Comparison of ENCODE assay signal across 25 cellular contexts in the genomic region with DNA sequence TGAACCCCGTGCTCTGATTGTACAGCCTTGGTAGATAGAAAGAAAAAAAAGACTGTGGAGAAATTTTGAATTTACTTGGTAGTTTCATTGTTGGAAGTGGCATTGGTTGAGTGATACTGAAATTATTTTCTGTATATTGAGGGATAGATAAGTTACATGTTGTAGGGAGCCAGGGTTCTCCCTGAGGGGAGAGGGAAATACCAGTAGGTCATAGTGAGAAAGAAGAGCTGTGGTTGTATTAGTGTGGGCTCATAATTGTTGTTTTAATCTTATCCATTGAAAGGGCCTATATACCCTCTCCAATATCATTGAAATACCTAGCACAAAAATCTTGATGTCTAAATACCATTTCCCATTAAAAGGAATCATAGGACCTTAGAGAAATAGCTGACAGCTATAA.
"Had no signal": no experiment of that assay in that cellular context is flagged by ENCODE, and none has a peak within 500 bp of the region (broad histone marks: within the 10 kb centered on the region; RNA-seq: fewer than 3 reads in every experiment).

No MANE protein-coding gene starts in this region.

- H3K27me3 Mint-ChIP-seq: activated naive CD8-positive, alpha-beta T cell had no signal

- H3K4me1 Mint-ChIP-seq: activated T-helper 17 cell treated with anti-CD3 and anti-CD28 coated beads, Interleukin-2, amount 50 U/mL, for 72 hours; naive B cell; neural crest cell had no signal

- H3K27ac ChIP-seq: adrenal gland, ascending aorta, heart right ventricle, lower lobe of right lung, right lobe of liver, skin epidermis, transverse colon, WERI-Rb-1 had no signal

- H3K4me3 ChIP-seq: adrenal gland, ascending aorta, heart right ventricle, lower lobe of right lung, right lobe of liver, skin epidermis, transverse colon had no signal

- H3K9me3 ChIP-seq: adrenal gland, ascending aorta, heart right ventricle, lower lobe of right lung, right lobe of liver, transverse colon had no signal

- H3K9me3 Mint-ChIP-seq: activated T-cell treated with anti-CD3 and anti-CD28 coated beads, Interleukin-2, amount 50 U/mL, for 24 hours; activated T-helper 17 cell treated with anti-CD3 and anti-CD28 coated beads, Interleukin-2, amount 50 U/mL, for 72 hours; neural crest cell; stimulated activated effector memory CD8-positive, alpha-beta T cell treated with anti-CD3 and anti-CD28 coated beads, Interleukin-12 subunit alpha, Interleukin-12 subunit beta, amount 100 ng/mL, for 72 hours had no signal

- H3K27ac Mint-ChIP-seq: activated naive CD8-positive, alpha-beta T cell; activated T-cell treated with anti-CD3 and anti-CD28 coated beads, Interleukin-2, amount 50 U/mL, for 24 hours; activated T-helper 17 cell treated with anti-CD3 and anti-CD28 coated beads, Interleukin-2, amount 50 U/mL, for 72 hours; stimulated activated effector memory CD8-positive, alpha-beta T cell treated with anti-CD3 and anti-CD28 coated beads, Interleukin-12 subunit alpha, Interleukin-12 subunit beta, amount 100 ng/mL, for 72 hours had no signal

- H3K4me1 ChIP-seq: adrenal gland, ascending aorta, lower lobe of right lung, right lobe of liver, transverse colon had no signal

- H3K36me3 ChIP-seq: adrenal gland, ascending aorta, heart right ventricle, lower lobe of right lung, right lobe of liver, transverse colon, WERI-Rb-1 had no signal

- DNase-seq: activated CD4-positive, alpha-beta T cell treated with anti-CD3 and anti-CD28 coated beads, Interleukin-2, amount 50 U/mL, for 4 hours; activated CD8-positive, alpha-beta memory T cell treated with anti-CD3 and anti-CD28 coated beads for 24 hours; activated CD8-positive, alpha-beta memory T cell treated with anti-CD3 and anti-CD28 coated beads, Interleukin-2, amount 50 U/mL, for 4 hours; activated T-cell treated with anti-CD3 and anti-CD28 coated beads, Interleukin-2, amount 50 U/mL, for 24 hours; adrenal gland; central memory CD4-positive, alpha-beta T cell; dermis blood vessel endothelial cell; effector CD8-positive, alpha-beta T cell; erythroblast; heart right ventricle; lower lobe of right lung; mesendoderm; naive B cell; occipital lobe; stimulated activated CD4-positive, alpha-beta T cell treated with anti-CD3 and anti-CD28 coated beads, Interleukin-1b, Interleukin-23, amount 100 ng/mL, for 48 hours; transverse colon; WERI-Rb-1 had no signal

- ATAC-seq: activated T-helper 17 cell treated with anti-CD3 and anti-CD28 coated beads, Interleukin-2, amount 50 U/mL, for 72 hours; heart right ventricle; left lobe of liver; lower lobe of right lung; right lobe of liver; stimulated activated effector memory CD8-positive, alpha-beta T cell treated with anti-CD3 and anti-CD28 coated beads, Interleukin-12 subunit alpha, Interleukin-12 subunit beta, amount 100 ng/mL, for 72 hours had no signal

- H3K4me3 Mint-ChIP-seq: activated naive CD8-positive, alpha-beta T cell; activated T-cell treated with anti-CD3 and anti-CD28 coated beads, Interleukin-2, amount 50 U/mL, for 24 hours; activated T-helper 17 cell treated with anti-CD3 and anti-CD28 coated beads, Interleukin-2, amount 50 U/mL, for 72 hours; naive B cell; neural crest cell; stimulated activated effector memory CD8-positive, alpha-beta T cell treated with anti-CD3 and anti-CD28 coated beads, Interleukin-12 subunit alpha, Interleukin-12 subunit beta, amount 100 ng/mL, for 72 hours had no signal

- H3K36me3 Mint-ChIP-seq: activated naive CD8-positive, alpha-beta T cell; naive B cell; stimulated activated effector memory CD8-positive, alpha-beta T cell treated with anti-CD3 and anti-CD28 coated beads, Interleukin-12 subunit alpha, Interleukin-12 subunit beta, amount 100 ng/mL, for 72 hours had no signal

- H3K27me3 ChIP-seq: adrenal gland, ascending aorta, heart right ventricle, right lobe of liver, transverse colon had no signal
